ENCODE assay signal across 19 cellular contexts in genomic region chr6:125189494-125189893, GRCh38. TPM values are rescaled to one million over a fixed set of nuclear protein-coding genes. Genes with fewer than 3 reads are reported as not detected.
"Had no signal": no experiment of that assay in that cellular context is flagged by ENCODE, and none has a peak within 500 bp of the region (broad histone marks: within the 10 kb centered on the region; RNA-seq: fewer than 3 reads in every experiment).

No MANE protein-coding gene starts in this region.

- H3K4me3 ChIP-seq: ascending aorta, dorsolateral prefrontal cortex, prostate gland, right lobe of liver, transverse colon had no signal

- H3K9me3 ChIP-seq: ascending aorta, prostate gland, right lobe of liver, transverse colon had no signal

- H3K27ac ChIP-seq: epithelial cell of prostate, foreskin keratinocyte, right lobe of liver, transverse colon had no signal

- DNase-seq: activated CD4-positive, alpha-beta T cell treated with anti-CD3 and anti-CD28 coated beads, Interleukin-2, amount 10 ng/mL, durations not matched to agents 7 days and 5 days; activated CD8-positive, alpha-beta memory T cell treated with anti-CD3 and anti-CD28 coated beads, Interleukin-2, amount 50 U/mL, for 4 hours; activated effector memory CD4-positive, alpha-beta T cell treated with Interleukin-2 at 50 U/mL for 16 hours; activated naive CD4-positive, alpha-beta T cell treated with anti-CD3 and anti-CD28 coated beads, Interleukin-2, amount 50 U/mL, for 16 hours; activated T-cell treated with anti-CD3 and anti-CD28 coated beads, Interleukin-2, amount 50 U/mL, for 48 hours; dorsolateral prefrontal cortex; foreskin keratinocyte; glutamatergic neuron; hypothalamus; islet precursor cell; mammary epithelial cell; naive B cell; right lobe of liver; stimulated activated CD4-positive, alpha-beta T cell treated with anti-CD3 and anti-CD28 coated beads, Interleukin-4, amount 100 ng/mL, for 24 hours; transverse colon had no signal

- H3K27me3 ChIP-seq: ascending aorta, dorsolateral prefrontal cortex, foreskin keratinocyte, right lobe of liver, transverse colon had no signal

- H3K36me3 ChIP-seq: ascending aorta, prostate gland, right lobe of liver, transverse colon had no signal

- ATAC-seq: foreskin keratinocyte; stimulated activated memory B cell treated with anti-CD40 and anti-IgM and Interleukin-4, amounts not matched to agents 10 μg/mL and 1 μg/mL and 100 μg/mL, for 72 hours had no signal

RNA-seq across cellular contexts. Expression of gene TPD52L1, which starts 35.9 kb away (rescaled TPM):
- total RNA-seq: activated CD4-positive, alpha-beta T cell treated with anti-CD3 and anti-CD28 coated beads, Interleukin-2, amount 10 ng/mL, durations not matched to agents 7 days and 5 days had no signal
